11 cellular contexts compared by ENCODE assay signal in genomic region chr20:47204008-47204745, GRCh38.
DNase-seq lines count a peak whose midpoint lies in the region; ATAC-seq and TF ChIP-seq lines count a peak whose summit lies in the region.
"Had no signal": no experiment of that assay in that cellular context is flagged by ENCODE, and none has a peak within 500 bp of the region (broad histone marks: within the 10 kb centered on the region; RNA-seq: fewer than 3 reads in every experiment).

No MANE protein-coding gene starts in this region.

- peaks cover 9% of the 10 kb centered on the region for H3K4me1 ChIP-seq in RWPE2 (ENCODE audit: insufficient read depth, poor library complexity, severe bottlenecking)

- DNase-seq in HCEC 1CT (peak; percentile 61), RWPE2 (ENCODE audit: low spot score) (no peak), fibroblast of pulmonary artery (ENCODE audit: low read depth) (peak; percentile 24), GM19240 (ENCODE audit: insufficient read length, low spot score) (no peak), NCI-H2107 treated with DMSO at 0.1 percent for 48 hours (lab: John Stamatoyannopoulos, UW; ENCODE audit: unreplicated experiment) (no peak)
- DNase-seq in stimulated activated effector memory CD8-positive, alpha-beta T cell treated with anti-CD3 and anti-CD28 coated beads, Interleukin-12 subunit alpha, Interleukin-12 subunit beta, amount 100 ng/mL, for 72 hours (ENCODE audit: low spot score in 2 of 2): no peak
- DNase-seq: activated T-cell treated with anti-CD3 and anti-CD28 coated beads, Interleukin-2, amount 50 U/mL, for 24 hours; amniotic stem cell; NCI-H1048 had no signal

- H3K9me3 Mint-ChIP-seq in stimulated activated effector memory CD8-positive, alpha-beta T cell treated with anti-CD3 and anti-CD28 coated beads, Interleukin-12 subunit alpha, Interleukin-12 subunit beta, amount 100 ng/mL, for 72 hours: no peaks in the 10 kb centered on the region
- H3K9me3 Mint-ChIP-seq: activated T-cell treated with anti-CD3 and anti-CD28 coated beads, Interleukin-2, amount 50 U/mL, for 24 hours; T-helper 1 cell treated with Interleukin-12 subunit alpha and Interleukin-12 subunit beta and Interleukin-4 antibody, amounts not matched to agents 30 μg/mL and 1 μg/mL, for 36 hours had no signal

- H3K4me1 Mint-ChIP-seq in stimulated activated effector memory CD8-positive, alpha-beta T cell treated with anti-CD3 and anti-CD28 coated beads, Interleukin-12 subunit alpha, Interleukin-12 subunit beta, amount 100 ng/mL, for 72 hours: no peaks in the 10 kb centered on the region

- TF ChIP-seq CTCF in RWPE2 (IDR thresholded peaks at IDR 0.05; ENCODE audit: poor library complexity, severe bottlenecking) (no peak), fibroblast of pulmonary artery (IDR thresholded peaks at IDR 0.05; ENCODE audit: low read length, missing control alignments) (no peak)

- peak; percentile 59 for ATAC-seq in RWPE2 (ENCODE audit: low read depth)
- peak; percentile 43 for ATAC-seq in stimulated activated effector memory CD8-positive, alpha-beta T cell treated with anti-CD3 and anti-CD28 coated beads, Interleukin-12 subunit alpha, Interleukin-12 subunit beta, amount 100 ng/mL, for 72 hours
- ATAC-seq in HG02870 (IDR thresholded peaks at IDR 0.05; ENCODE audit: unreplicated experiment): no peak

- H3K27me3 ChIP-seq in RWPE2 (ENCODE audit: insufficient read depth, poor library complexity, severe bottlenecking): no peaks in the 10 kb centered on the region

- H3K27ac ChIP-seq in RWPE2 (ENCODE audit: poor library complexity, severe bottlenecking): no peak overlapping the region

- peaks cover 8% of the 10 kb centered on the region for H3K36me3 ChIP-seq in RWPE2 (ENCODE audit: low read depth)

- no peaks in the 10 kb centered on the region for H3K9me3 ChIP-seq in RWPE2 (ENCODE audit: severe bottlenecking)

- no peak overlapping the region for H3K4me3 Mint-ChIP-seq in stimulated activated effector memory CD8-positive, alpha-beta T cell treated with anti-CD3 and anti-CD28 coated beads, Interleukin-12 subunit alpha, Interleukin-12 subunit beta, amount 100 ng/mL, for 72 hours
- H3K4me3 Mint-ChIP-seq: activated T-cell treated with anti-CD3 and anti-CD28 coated beads, Interleukin-2, amount 50 U/mL, for 24 hours; T-helper 1 cell treated with Interleukin-12 subunit alpha and Interleukin-12 subunit beta and Interleukin-4 antibody, amounts not matched to agents 30 μg/mL and 1 μg/mL, for 36 hours had no signal

- H3K36me3 Mint-ChIP-seq in stimulated activated effector memory CD8-positive, alpha-beta T cell treated with anti-CD3 and anti-CD28 coated beads, Interleukin-12 subunit alpha, Interleukin-12 subunit beta, amount 100 ng/mL, for 72 hours: peaks cover 12% of the 10 kb centered on the region

- H3K27ac Mint-ChIP-seq in stimulated activated effector memory CD8-positive, alpha-beta T cell treated with anti-CD3 and anti-CD28 coated beads, Interleukin-12 subunit alpha, Interleukin-12 subunit beta, amount 100 ng/mL, for 72 hours: no peak overlapping the region
- H3K27ac Mint-ChIP-seq: activated T-cell treated with anti-CD3 and anti-CD28 coated beads, Interleukin-2, amount 50 U/mL, for 24 hours; T-helper 1 cell treated with Interleukin-12 subunit alpha and Interleukin-12 subunit beta and Interleukin-4 antibody, amounts not matched to agents 30 μg/mL and 1 μg/mL, for 36 hours had no signal

- H3K4me3 ChIP-seq in RWPE2 (ENCODE audit: severe bottlenecking) (no peak overlapping the region), fibroblast of pulmonary artery (replicated peaks; ENCODE audit: low read depth, low read length) (no peak overlapping the region)

Comparison
In these comparisons a context has a peak if more than half of its experiments do, and no peak if none do; other contexts are left out.
1. DNase-seq: peak in HCEC 1CT (single experiment) and fibroblast of pulmonary artery (single experiment); none in RWPE2 (single experiment), stimulated activated effector memory CD8-positive, alpha-beta T cell treated with anti-CD3 and anti-CD28 coated beads, Interleukin-12 subunit alpha, Interleukin-12 subunit beta, amount 100 ng/mL, for 72 hours (0 of 2), GM19240 (single experiment) and NCI-H2107 treated with DMSO at 0.1 percent for 48 hours (single experiment).